16 cellular contexts compared by ENCODE assay signal in the genomic region with DNA sequence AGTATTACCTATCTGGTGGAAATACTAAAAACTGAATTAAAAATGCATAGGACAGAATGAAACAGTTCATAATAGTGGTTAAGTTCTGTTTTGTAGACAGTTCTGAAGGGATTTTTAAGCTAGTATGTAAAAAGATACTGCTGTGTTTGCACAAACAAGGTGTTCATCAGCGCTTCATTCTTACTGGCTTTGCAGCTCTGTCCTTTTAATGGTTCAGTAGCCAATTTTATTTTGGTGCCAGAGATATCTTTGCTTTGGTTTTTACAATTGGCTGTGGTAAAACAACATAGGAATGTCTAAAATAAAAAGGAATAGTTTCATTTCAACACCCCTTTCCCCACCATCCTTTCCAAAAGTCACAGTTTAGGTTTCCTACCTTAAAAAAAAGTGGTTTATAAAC. TPM values are rescaled to one million over a fixed set of nuclear protein-coding genes. Genes with fewer than 3 reads are reported as not detected.
DNase-seq lines count a peak whose midpoint lies in the region; ATAC-seq, FAIRE-seq and TF ChIP-seq lines count a peak whose summit lies in the region.
"Had no signal": no experiment of that assay in that cellular context is flagged by ENCODE, and none has a peak within 500 bp of the region (broad histone marks: within the 10 kb centered on the region; RNA-seq: fewer than 3 reads in every experiment).

No MANE protein-coding gene starts in this region.

- peak overlapping the region; percentile 48 to 78 (median 64) for H3K4me3 Mint-ChIP-seq in CD4-positive, CD25-positive, alpha-beta regulatory T cell
- H3K4me3 Mint-ChIP-seq: CD4-positive, alpha-beta T cell had no signal

- H3K56ac ChIP-seq in IMR-90 (ENCODE audit: extremely low read depth, insufficient read depth, low read length) = no peak overlapping the region

- H3K4me1 Mint-ChIP-seq in CD4-positive, CD25-positive, alpha-beta regulatory T cell = peaks cover 54 to 92% (median 74%) of the 10 kb centered on the region in 4 donors

- H2BK120ac ChIP-seq in IMR-90 (ENCODE audit: low read depth, low read length) = no peak overlapping the region

- no peak overlapping the region for H2BK20ac ChIP-seq in IMR-90 (ENCODE audit: low read depth, low read length)

- peak overlapping the region in 2 of 3 donors; percentile 22 to 95 for H3K27ac Mint-ChIP-seq in CD4-positive, CD25-positive, alpha-beta regulatory T cell

- POLR2A ChIA-PET in IMR-90 (lab: Charles Lee; ENCODE audit: unreplicated experiment) = no interaction called here

- H3K4me3 ChIP-seq in CD4-positive, CD25-positive, alpha-beta regulatory T cell (ENCODE audit: low read depth, low read length) = peak overlapping the region; percentile 87
- H3K4me3 ChIP-seq in IMR-90 (ENCODE audit: insufficient read depth, low read depth, low read length) (no peak overlapping the region), psoas muscle (no peak overlapping the region)

- WGBS in IMR-90 (ENCODE audit: extremely low coverage in 2 of 2, insufficient read length in 1 of 2), 2 experiments = no CpG with 5 or more reads among the region's 1 CpG
- WGBS in psoas muscle, 3 donors = 38 to 58% (median 39%) methylated on average over 1 of the region's 1 CpG

- no peak overlapping the region for H2AK5ac ChIP-seq in IMR-90 (ENCODE audit: low read depth, low read length)

- TF ChIP-seq CTCF in IMR-90 (conservative IDR thresholded peaks at IDR 0.05; ENCODE audit: low read depth, low read length) (no peak), psoas muscle (IDR thresholded peaks at IDR 0.05) (no peak)

- H4K91ac ChIP-seq in IMR-90 (ENCODE audit: insufficient read depth, low read depth, low read length) = no peak overlapping the region

- no peak overlapping the region for H2BK15ac ChIP-seq in IMR-90 (ENCODE audit: low read depth, low read length)

- no peak overlapping the region for H3K9ac ChIP-seq in IMR-90 (ENCODE audit: low read depth, low read length)

- peaks cover 89% of the 10 kb centered on the region for H3K4me1 ChIP-seq in CD4-positive, CD25-positive, alpha-beta regulatory T cell (ENCODE audit: control insufficient read depth, insufficient read depth, low read length, poor library complexity, severe bottlenecking)
- peaks cover 17% of the 10 kb centered on the region for H3K4me1 ChIP-seq in IMR-90 (ENCODE audit: control insufficient read depth, insufficient read depth, low read length)
- H3K4me1 ChIP-seq in psoas muscle = peaks cover 41% of the 10 kb centered on the region
- H3K4me1 ChIP-seq: BE2C had no signal

- H3K9me3 ChIP-seq in CD4-positive, CD25-positive, alpha-beta regulatory T cell (ENCODE audit: control insufficient read depth in 2 of 2, low read length in 2 of 2) = no peaks in the 10 kb centered on the region
- no peaks in the 10 kb centered on the region for H3K9me3 ChIP-seq in IMR-90 (ENCODE audit: control insufficient read depth, insufficient read depth, low read length)
- no peaks in the 10 kb centered on the region for H3K9me3 ChIP-seq in psoas muscle
- H3K9me3 ChIP-seq: BE2C, Caco-2 had no signal

- no peak for FAIRE-seq in GM19239 (lab: Jason Lieb, UNC)
- FAIRE-seq: D721Med had no signal

- BruUV-seq in IMR-90 (replicated peaks; lab: Mats Ljungman, UMichigan) = no TSS peak

- peaks cover 4% of the 10 kb centered on the region; the same call in 1 of the 2 replicates for H4K20me1 ChIP-seq in IMR-90 (ENCODE audit: insufficient read depth, low read length)

- H3K27me3 ChIP-seq in CD4-positive, CD25-positive, alpha-beta regulatory T cell (ENCODE audit: control insufficient read depth, insufficient read depth, low read length) = no peaks in the 10 kb centered on the region
- H3K27me3 ChIP-seq in IMR-90 (ENCODE audit: control insufficient read depth, insufficient read depth, low read length) (no peaks in the 10 kb centered on the region), psoas muscle (ENCODE audit: insufficient read depth in 3 of 3, low read length in 2 of 3) (no peaks in the 10 kb centered on the region)
- H3K27me3 ChIP-seq: BE2C had no signal

- TF ChIP-seq POLR2A in IMR-90 (IDR thresholded peaks at IDR 0.05; ENCODE audit: low read depth, low read length) = no peak

- dilution Hi-C loops in IMR-90 (cut with HindIII; ENCODE audit: low sequenced_read_pairs, unreplicated experiment) = no loop called here

- H2AFZ ChIP-seq in IMR-90 (replicated peaks; ENCODE audit: low read length, poor library complexity) = no peak overlapping the region

- no peak overlapping the region for H2BK5ac ChIP-seq in IMR-90 (ENCODE audit: low read depth, low read length, poor library complexity, severe bottlenecking)

- peaks cover 2% of the 10 kb centered on the region for H3K36me3 ChIP-seq in CD4-positive, CD25-positive, alpha-beta regulatory T cell (ENCODE audit: control insufficient read depth, insufficient read depth, low read length)
- H3K36me3 ChIP-seq in IMR-90 (ENCODE audit: control insufficient read depth, insufficient read depth, low read length) (no peaks in the 10 kb centered on the region), psoas muscle (ENCODE audit: insufficient read depth in 1 of 2, low read depth in 1 of 2) (no peaks in the 10 kb centered on the region)
- H3K36me3 ChIP-seq: BE2C had no signal

- DNase-seq in CD4-positive, CD25-positive, alpha-beta regulatory T cell = no peak
- no peak for DNase-seq in IMR-90
- peak; percentile 27 for DNase-seq in astrocyte of the hippocampus (ENCODE audit: low read depth, low spot score)
- DNase-seq in psoas muscle = no peak
- DNase-seq in NCI-H1436 treated with DMSO at 0.1 percent for 48 hours (lab: John Stamatoyannopoulos, UW) = no peak
- DNase-seq in GM19239 (ENCODE audit: insufficient read length, low spot score) = no peak
- DNase-seq: BE2C; Caco-2; CD4-positive, alpha-beta T cell; GF-D8; GOT3; H7; HFFc6 had no signal

- in situ Hi-C loops in IMR-90 (cut with MboI; ENCODE audit: low sequenced_read_pairs) = no loop called here

- no peak overlapping the region for H3K4ac ChIP-seq in IMR-90 (ENCODE audit: low read depth, low read length)

- H4K8ac ChIP-seq in IMR-90 (ENCODE audit: low read depth in 2 of 2, low read length in 2 of 2) = no peak overlapping the region

- H3K14ac ChIP-seq in IMR-90 (replicated peaks; ENCODE audit: low read depth, low read length) = no peak overlapping the region; the same call in 1 of the 2 replicates

- H4K5ac ChIP-seq in IMR-90 (ENCODE audit: low read depth, low read length) = no peak overlapping the region

- H3K27ac ChIP-seq in CD4-positive, CD25-positive, alpha-beta regulatory T cell (ENCODE audit: insufficient read depth, low read length, poor library complexity, severe bottlenecking) = peak overlapping the region; percentile 97
- H3K27ac ChIP-seq in IMR-90 (ENCODE audit: insufficient read depth, low read length) (no peak overlapping the region), psoas muscle (peak overlapping the region; percentile 78)

- H3K23ac ChIP-seq in IMR-90 (ENCODE audit: low read depth, low read length) = peak overlapping the region; percentile 29; the same call in 1 of the 2 replicates

- peaks cover 31% of the 10 kb centered on the region for H3K36me3 Mint-ChIP-seq in CD4-positive, CD25-positive, alpha-beta regulatory T cell

- no peak overlapping the region for H3K4me2 ChIP-seq in IMR-90 (ENCODE audit: low read depth, low read length)

- H3K18ac ChIP-seq in IMR-90 (ENCODE audit: low read depth, low read length) = no peak overlapping the region

- peaks cover 23 to 72% of the 10 kb centered on the region in 2 experiments for H3K79me1 ChIP-seq in IMR-90 (ENCODE audit: low read depth in 1 of 2, low read length in 2 of 2)

- peaks cover 0 to 2% (median 0%) of the 10 kb centered on the region in 7 donors for H3K9me3 Mint-ChIP-seq in CD4-positive, CD25-positive, alpha-beta regulatory T cell
- H3K9me3 Mint-ChIP-seq: HFFc6 had no signal

- ATAC-seq in CD4-positive, CD25-positive, alpha-beta regulatory T cell (ENCODE audit: low read depth in 2 of 2) = no peak
- ATAC-seq in IMR-90 (ENCODE audit: low read depth) = no peak
- no peak for ATAC-seq in psoas muscle
- ATAC-seq in HG02678 (IDR thresholded peaks at IDR 0.05; ENCODE audit: unreplicated experiment) = no peak
- ATAC-seq: HCT116 had no signal

- peaks cover 14% of the 10 kb centered on the region for H3K9me1 ChIP-seq in IMR-90 (ENCODE audit: insufficient read depth, low read length)

- no peak overlapping the region for H2AK9ac ChIP-seq in IMR-90 (replicated peaks; ENCODE audit: low read depth, low read length, poor library complexity)

- TF ChIP-seq RAD21 in IMR-90 (IDR thresholded peaks at IDR 0.05; ENCODE audit: low read length) = no peak

- CTCF ChIA-PET in IMR-90 (lab: Yijun Ruan, JAX) = no interaction called here

- intact Hi-C loops in IMR-90 (cut with micrococcal nuclease) = no loop called here
- intact Hi-C loops in psoas muscle (cut with DNase I) = loop anchor here in 1 of 2 donors (10.0 kb wide), 1 partner anchor 62 kb away; the partner anchor contains the start of gene HACD1

- no peaks in the 10 kb centered on the region for H3K27me3 Mint-ChIP-seq in CD4-positive, CD25-positive, alpha-beta regulatory T cell
- H3K27me3 Mint-ChIP-seq: CD4-positive, alpha-beta T cell had no signal

TF ChIP-seq in IMR-90, 13 proteins besides CTCF, POLR2A, EP300 and RAD21 (continues in another document):
- no peak for TF ChIP-seq RFX5 (IDR thresholded peaks at IDR 0.05; ENCODE audit: low read depth, low read length)

RNA-seq across cellular contexts. Expression of gene STAM, which starts 33.0 kb away (rescaled TPM):
- 154 TPM for total RNA-seq in CD4-positive, CD25-positive, alpha-beta regulatory T cell
- 10 to 100 TPM; 48.0 to 93.3 (median 67.0) TPM for polyA plus RNA-seq in CD4-positive, CD25-positive, alpha-beta regulatory T cell
- total RNA-seq in IMR-90 (2012; rRNA removed) (22.9 and 31.9 TPM in 2 replicates), psoas muscle (10 to 100 TPM; 22.1 to 42.4 (median 36.1) TPM)
- polyA plus RNA-seq in IMR-90 (2012; rRNA removed) (23.3 and 24.6 TPM in 2 replicates), psoas muscle (10 to 100 TPM; 16.3 to 31.9 (median 20.0) TPM)
- polyA plus RNA-seq in IMR-90 (2012; cell fraction: cytosol; rRNA removed) = 9.1 and 9.3 TPM in 2 replicates
- 10.0 and 25.1 TPM in 2 replicates for polyA plus RNA-seq in IMR-90 (2012; cell fraction: nucleus; rRNA removed; ENCODE audit: low replicate concordance)

RNA-seq across cellular contexts. Expression of gene HACD1, which starts 59.7 kb away (rescaled TPM):
- 22.0 TPM for total RNA-seq in CD4-positive, CD25-positive, alpha-beta regulatory T cell
- polyA plus RNA-seq in CD4-positive, CD25-positive, alpha-beta regulatory T cell = 10 to 100 TPM; 28.4 to 65.8 (median 47.0) TPM
- 10.0 and 23.6 TPM in 2 replicates for total RNA-seq in IMR-90 (2012; rRNA removed)
- 17.8 and 24.9 TPM in 2 replicates for polyA plus RNA-seq in IMR-90 (2012; rRNA removed)
- polyA plus RNA-seq in IMR-90 (2012; cell fraction: cytosol; rRNA removed) = 10.3 and 14.4 TPM in 2 replicates
- polyA plus RNA-seq in IMR-90 (2012; cell fraction: nucleus; rRNA removed; ENCODE audit: low replicate concordance) = 7.9 and 16.2 TPM in 2 replicates
- total RNA-seq in psoas muscle = 10 to 100 TPM; 35.7 to 61.8 (median 38.9) TPM
- 10 to 100 TPM; 23.4 to 32.5 (median 24.3) TPM for polyA plus RNA-seq in psoas muscle
